In the genomic region with DNA sequence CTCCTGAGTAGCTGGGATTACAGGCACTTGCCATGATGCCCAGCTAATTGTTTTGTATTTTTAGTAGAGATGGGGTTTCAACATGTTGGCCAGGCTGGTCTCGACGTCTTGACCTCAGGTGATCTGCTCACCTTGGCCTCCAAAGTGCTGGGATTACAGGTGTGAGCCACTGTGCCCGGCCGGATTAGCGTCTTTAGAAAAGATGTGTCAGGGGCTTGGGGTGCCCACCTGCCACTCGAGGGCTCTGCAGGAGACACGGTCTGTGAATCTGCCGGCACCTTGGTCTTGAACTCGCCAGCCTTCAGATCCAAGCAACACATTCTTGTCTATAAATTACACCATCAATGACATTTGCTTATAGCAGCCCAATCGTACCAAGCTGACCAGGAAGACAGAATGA, we compare ENCODE assay signal across 1 cellular context.
TF ChIP-seq lines count a peak whose summit lies in the region.

No MANE protein-coding gene starts in this region.

TF ChIP-seq in H1, 55 proteins besides CTCF, POLR2A, EP300 and RAD21:
- TF ChIP-seq MAFK (IDR thresholded peaks at IDR 0.05; ENCODE audit: low read depth, low read length) (no peak), RNF2 (IDR thresholded peaks at IDR 0.05; ENCODE audit: borderline replicate concordance, low read depth, low read length, missing control alignments, poor library complexity, severe bottlenecking) (no peak), CBX8 (IDR thresholded peaks at IDR 0.05; ENCODE audit: borderline replicate concordance, low read depth, low read length) (no peak), HDAC2 (IDR thresholded peaks at IDR 0.05; ENCODE audit: borderline replicate concordance in 1 of 2, low read depth in 2 of 2, low read length in 2 of 2) (no peak), KDM1A (IDR thresholded peaks at IDR 0.05; ENCODE audit: borderline replicate concordance, low read length) (no peak), CHD1 (IDR thresholded peaks at IDR 0.05; ENCODE audit: low read depth, low read length) (no peak), NRF1 (IDR thresholded peaks at IDR 0.05; ENCODE audit: low read depth, low read length) (no peak), USF2 (IDR thresholded peaks at IDR 0.05; ENCODE audit: low read length) (no peak), TCF12 (IDR thresholded peaks at IDR 0.05; ENCODE audit: low read depth, low read length) (no peak), BRCA1 (IDR thresholded peaks at IDR 0.05; ENCODE audit: low read depth, low read length) (no peak), RFX5 (IDR thresholded peaks at IDR 0.05; ENCODE audit: borderline replicate concordance, low read depth, low read length) (no peak), TAF7 (optimal IDR thresholded peaks at IDR 0.05; ENCODE audit: borderline replicate concordance, low read depth, low read length) (no peak), ATF3 (IDR thresholded peaks at IDR 0.05; ENCODE audit: insufficient read depth, low read depth, low read length) (no peak), POU5F1 (IDR thresholded peaks at IDR 0.05; ENCODE audit: low read depth, low read length) (no peak), SAP30 (IDR thresholded peaks at IDR 0.05; ENCODE audit: insufficient read depth, insufficient replicate concordance, low read length) (no peak)
